In the genomic region with DNA sequence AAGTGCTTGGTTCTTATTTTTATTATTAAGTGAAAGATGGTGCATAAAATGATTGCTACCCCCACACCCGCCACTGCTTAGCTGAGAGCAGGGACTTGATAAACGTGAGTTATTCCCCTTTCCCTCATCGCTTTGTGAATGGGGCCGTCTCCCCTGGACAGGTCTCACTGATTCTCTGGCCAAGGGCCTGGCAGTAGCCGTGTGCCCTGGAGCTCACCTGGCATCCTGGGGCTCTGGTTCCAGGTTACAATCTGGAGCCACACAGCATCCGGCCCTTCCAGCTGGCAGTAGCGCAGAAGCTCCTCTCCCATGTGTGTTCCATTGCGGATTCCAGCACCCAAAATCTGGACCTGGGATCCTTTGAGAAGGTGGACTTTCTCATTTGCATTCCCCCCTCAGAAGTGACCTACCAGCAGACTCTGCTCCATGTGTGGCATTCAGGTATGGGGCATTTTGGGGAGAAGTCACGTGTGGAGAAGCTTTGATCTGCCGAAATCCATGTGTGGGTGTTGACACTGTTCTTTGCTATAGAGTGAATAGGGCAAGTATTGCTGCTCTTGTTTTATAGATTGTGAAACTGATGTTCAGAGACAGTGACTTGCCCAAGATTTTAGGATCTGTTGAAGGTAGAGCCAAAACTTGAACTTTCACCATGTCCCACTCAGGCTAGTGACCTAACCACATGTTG, we compare ENCODE assay signal across 28 cellular contexts.
"Had no signal": no experiment of that assay in that cellular context is flagged by ENCODE, and none has a peak within 500 bp of the region (broad histone marks: within the 10 kb centered on the region; RNA-seq: fewer than 3 reads in every experiment).

No MANE protein-coding gene starts in this region.

- H3K36me3 ChIP-seq: colonic mucosa, esophagus squamous epithelium, neutrophil, ovary, transverse colon, uterus, WERI-Rb-1 had no signal

- H3K4me1 ChIP-seq: colonic mucosa, esophagus squamous epithelium, gastroesophageal sphincter, heart left ventricle, transverse colon, uterus had no signal

- H3K27me3 ChIP-seq: colonic mucosa, dorsolateral prefrontal cortex, esophagus squamous epithelium, gastroesophageal sphincter, heart left ventricle, neutrophil, ovary, transverse colon, uterus had no signal

- H3K9me3 Mint-ChIP-seq: activated naive CD8-positive, alpha-beta T cell treated with anti-CD3 and anti-CD28 coated beads, Interleukin-2, amount 50 U/mL, for 24 hours; activated T-helper 1 cell treated with anti-CD3 and anti-CD28 coated beads, Interleukin-12 subunit alpha, Interleukin-12 subunit beta, Interleukin-2, Interleukin-4 antibody, amounts not matched to agents 30 ng/mL and 10 ng/mL and 1 ng/mL, durations not matched to agents 14 hours and 24 hours and 36 hours; brain; natural killer cell treated with Interleukin-12 subunit alpha and Interleukin-12 subunit beta and Interleukin-15 and Interleukin-18, amount 100 ng/mL, for 72 hours; T-helper 2 cell treated with Interferon-gamma antibody and Interleukin-4, amounts not matched to agents 5 μg/mL and 100 μg/mL, for 36 hours had no signal

- DNase-seq: activated CD4-positive, alpha-beta T cell treated with anti-CD3 and anti-CD28 coated beads for 1 hour; activated CD4-positive, alpha-beta T cell treated with anti-CD3 and anti-CD28 coated beads, Interleukin-2, amount 50 U/mL, for 1 hour; activated CD8-positive, alpha-beta T cell treated with anti-CD3 and anti-CD28 coated beads, Interleukin-2, amount 10 ng/mL, durations not matched to agents 7 days and 5 days; activated gamma-delta T cell; activated naive CD4-positive, alpha-beta T cell treated with anti-CD3 and anti-CD28 coated beads, Interleukin-2, amount 50 U/mL, for 16 hours; activated naive CD8-positive, alpha-beta T cell treated with anti-CD3 and anti-CD28 coated beads, Interleukin-2, amount 50 U/mL, for 24 hours; anterior cingulate cortex; central memory CD4-positive, alpha-beta T cell; colonic mucosa; esophagus squamous epithelium; heart left ventricle; left cardiac atrium; midbrain; right cardiac atrium; stimulated activated CD4-positive, alpha-beta T cell treated with anti-CD3 and anti-CD28 coated beads, Interleukin-1b, Interleukin-23, amount 100 ng/mL, for 48 hours; transverse colon; uterus; WERI-Rb-1 had no signal

- H3K4me3 ChIP-seq: colonic mucosa, dorsolateral prefrontal cortex, esophagus squamous epithelium, gastroesophageal sphincter, heart left ventricle, ovary, transverse colon, uterus had no signal

- H3K27ac ChIP-seq: colonic mucosa, dorsolateral prefrontal cortex, esophagus squamous epithelium, gastroesophageal sphincter, heart left ventricle, neutrophil, ovary, transverse colon, uterus, WERI-Rb-1 had no signal

- FAIRE-seq: islet of Langerhans, TTC549 had no signal

- ATAC-seq: activated CD8-positive, alpha-beta T cell treated with anti-CD3 and anti-CD28 coated beads, Interleukin-2, amount 10 ng/mL, durations not matched to agents 7 days and 5 days; activated naive CD8-positive, alpha-beta T cell treated with anti-CD3 and anti-CD28 coated beads, Interleukin-2, amount 50 U/mL, for 24 hours; gastroesophageal sphincter; left cardiac atrium; right cardiac atrium had no signal

- H3K9me3 ChIP-seq: colonic mucosa, esophagus squamous epithelium, gastroesophageal sphincter, heart left ventricle, neutrophil, ovary, transverse colon, uterus had no signal

- H3K4me1 Mint-ChIP-seq: activated naive CD8-positive, alpha-beta T cell treated with anti-CD3 and anti-CD28 coated beads, Interleukin-2, amount 50 U/mL, for 24 hours had no signal

- H3K27me3 Mint-ChIP-seq: brain; natural killer cell treated with Interleukin-12 subunit alpha and Interleukin-12 subunit beta and Interleukin-15 and Interleukin-18, amount 100 ng/mL, for 72 hours had no signal

- H3K27ac Mint-ChIP-seq: activated CD8-positive, alpha-beta T cell treated with anti-CD3 and anti-CD28 coated beads, Interleukin-2, amount 10 ng/mL, durations not matched to agents 7 days and 5 days; activated naive CD8-positive, alpha-beta T cell treated with anti-CD3 and anti-CD28 coated beads, Interleukin-2, amount 50 U/mL, for 24 hours; activated T-helper 1 cell treated with anti-CD3 and anti-CD28 coated beads, Interleukin-12 subunit alpha, Interleukin-12 subunit beta, Interleukin-2, Interleukin-4 antibody, amounts not matched to agents 30 ng/mL and 10 ng/mL and 1 ng/mL, durations not matched to agents 14 hours and 24 hours and 36 hours; brain; natural killer cell treated with Interleukin-12 subunit alpha and Interleukin-12 subunit beta and Interleukin-15 and Interleukin-18, amount 100 ng/mL, for 72 hours; T-helper 2 cell treated with Interferon-gamma antibody and Interleukin-4, amounts not matched to agents 5 μg/mL and 100 μg/mL, for 36 hours had no signal

- H3K4me3 Mint-ChIP-seq: activated CD8-positive, alpha-beta T cell treated with anti-CD3 and anti-CD28 coated beads, Interleukin-2, amount 10 ng/mL, durations not matched to agents 7 days and 5 days; activated naive CD8-positive, alpha-beta T cell treated with anti-CD3 and anti-CD28 coated beads, Interleukin-2, amount 50 U/mL, for 24 hours; activated T-helper 1 cell treated with anti-CD3 and anti-CD28 coated beads, Interleukin-12 subunit alpha, Interleukin-12 subunit beta, Interleukin-2, Interleukin-4 antibody, amounts not matched to agents 30 ng/mL and 10 ng/mL and 1 ng/mL, durations not matched to agents 14 hours and 24 hours and 36 hours; brain; natural killer cell treated with Interleukin-12 subunit alpha and Interleukin-12 subunit beta and Interleukin-15 and Interleukin-18, amount 100 ng/mL, for 72 hours; T-helper 2 cell treated with Interferon-gamma antibody and Interleukin-4, amounts not matched to agents 5 μg/mL and 100 μg/mL, for 36 hours had no signal
